8 cellular contexts compared by ENCODE assay signal in genomic region chr4:139167774-139168444, GRCh38. TPM values are rescaled to one million over a fixed set of nuclear protein-coding genes. Genes with fewer than 3 reads are reported as not detected.
A peak's percentile ranks its signal among the peaks of the same experiment; 100 is the strongest.
DNase-seq lines count a peak whose midpoint lies in the region; ATAC-seq, FAIRE-seq and TF ChIP-seq lines count a peak whose summit lies in the region.

No MANE protein-coding gene starts in this region.

- DNase-seq in RWPE1 (ENCODE audit: low spot score) (peak; percentile 92), fibroblast of gingiva (ENCODE audit: low read depth) (peak; percentile 63), psoas muscle (no peak), NCI-H1417 treated with DMSO at 0.1 percent for 48 hours (lab: John Stamatoyannopoulos, UW) (no peak)

- H3K9me3 ChIP-seq in psoas muscle = no peaks in the 10 kb centered on the region

- CTCF ChIA-PET in RWPE1 (lab: Yijun Ruan, JAX) = interaction anchor here (0.6 to 1.6 kb wide), 11 partner anchors 8 to 1541 kb away, joined by 3 to 17 read pairs (median 4); partner anchors contain the start of gene ELF2

- intact Hi-C loops in psoas muscle (cut with DNase I) = loop anchor here (2.0 to 10.0 kb wide), 3 partner anchors 66 to 133 kb away; no protein-coding TSS in a partner anchor

- TF ChIP-seq CTCF in RWPE1 (conservative IDR thresholded peaks at IDR 0.05; ENCODE audit: low read depth) (peak; percentile 69; the same call in 1 of the 2 replicates), psoas muscle (IDR thresholded peaks at IDR 0.05) (peak; percentile 60)

- no peak overlapping the region for H3K4me3 ChIP-seq in psoas muscle

- no peaks in the 10 kb centered on the region for H3K27me3 ChIP-seq in psoas muscle (ENCODE audit: insufficient read depth in 3 of 3, low read length in 2 of 3)

- peak; percentile 73 for FAIRE-seq in A204.1 (lab: Jason Lieb, UNC)

- peak; percentile 66 for ATAC-seq in GM21786 (IDR thresholded peaks at IDR 0.05; ENCODE audit: unreplicated experiment)
- ATAC-seq in psoas muscle = peak; percentile 62 to 84 (median 78)
- no peak for ATAC-seq in HG03565 (IDR thresholded peaks at IDR 0.05; ENCODE audit: unreplicated experiment)
- no peak for ATAC-seq in HG03439 (IDR thresholded peaks at IDR 0.05; ENCODE audit: unreplicated experiment)

- peak overlapping the region; percentile 73; the same call in 1 of the 2 replicates for H3K27ac ChIP-seq in RWPE1
- H3K27ac ChIP-seq in psoas muscle = peak overlapping the region; percentile 28

- POLR2A ChIA-PET in RWPE1 (lab: Yijun Ruan, JAX; ENCODE audit: low non-redundant PET) = interaction anchor here (0.5 to 1.0 kb wide), 2 partner anchors 10 to 155 kb away, joined by 5 to 7 read pairs; partner anchors contain the start of gene ELF2

- 53 to 72% (median 58%) methylated on average over 5 of the region's 5 CpGs for WGBS in psoas muscle, 3 donors

- peaks cover 47% of the 10 kb centered on the region for H3K4me1 ChIP-seq in psoas muscle

- no peaks in the 10 kb centered on the region for H3K36me3 ChIP-seq in psoas muscle (ENCODE audit: insufficient read depth in 1 of 2, low read depth in 1 of 2)

RNA-seq across cellular contexts. Expression of gene ELF2, which starts 9.1 kb away (rescaled TPM):
- 10 to 100 TPM; 27.0 to 31.7 (median 28.5) TPM for total RNA-seq in psoas muscle
- polyA plus RNA-seq in psoas muscle = 10 to 100 TPM; 10.3 to 25.8 (median 14.7) TPM

Comparison
In these comparisons a context has a peak if more than half of its experiments do, and no peak if none do; other contexts are left out.
1. ATAC-seq: peak in GM21786 (single experiment) and psoas muscle (4 of 4); none in HG03565 (single experiment) and HG03439 (single experiment).
2. DNase-seq: peak in RWPE1 (single experiment) and fibroblast of gingiva (single experiment); none in psoas muscle (0 of 2) and NCI-H1417 treated with DMSO at 0.1 percent for 48 hours (single experiment).